Comparison of ENCODE assay signal across 28 cellular contexts in the genomic region with DNA sequence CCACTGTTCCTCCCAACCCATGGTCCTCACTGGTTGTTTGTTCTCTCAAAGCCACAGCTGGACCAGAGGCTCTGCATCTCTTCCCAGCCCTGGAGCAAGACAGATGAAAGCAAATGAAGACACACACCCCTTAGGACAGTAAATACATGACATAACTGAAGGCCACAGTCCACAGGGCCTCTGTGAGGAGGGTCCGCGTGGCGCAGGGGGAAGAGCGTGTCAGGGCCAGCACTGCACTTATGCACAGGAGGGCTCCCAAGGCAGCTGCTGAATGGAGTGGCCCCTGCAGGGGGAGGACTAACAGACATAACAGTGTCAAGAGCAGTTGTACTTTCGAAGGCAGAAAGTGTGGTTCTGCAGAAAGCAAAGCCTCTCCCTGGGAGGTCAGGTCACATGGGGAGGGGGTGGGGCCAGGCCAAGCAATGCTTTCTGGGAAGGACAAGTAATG.
DNase-seq lines count a peak whose midpoint lies in the region; ATAC-seq and TF ChIP-seq lines count a peak whose summit lies in the region.
"Had no signal": no experiment of that assay in that cellular context is flagged by ENCODE, and none has a peak within 500 bp of the region (broad histone marks: within the 10 kb centered on the region; RNA-seq: fewer than 3 reads in every experiment).

No MANE protein-coding gene starts in this region.

- CTCF ChIA-PET in activated CD4-positive, alpha-beta T cell treated with anti-CD3 and anti-CD28 coated beads, Interleukin-2, amount 10 ng/mL, durations not matched to agents 7 days and 5 days (lab: Charles Lee), result interaction anchor here (0.6 kb wide), 1 partner anchor 1021 kb away, joined by 3 read pairs; no protein-coding TSS in a partner anchor

- H3K9me2 ChIP-seq in Loucy (replicated peaks; ENCODE audit: low read depth, low read length), result no peaks in the 10 kb centered on the region

- no peaks in the 10 kb centered on the region for H3K4me1 ChIP-seq in Loucy (ENCODE audit: insufficient read depth, low read length, poor library complexity, severe bottlenecking)

- ATAC-seq in stimulated activated memory B cell treated with anti-CD40 and anti-IgM and Interleukin-4, amounts not matched to agents 10 μg/mL and 1 μg/mL and 100 μg/mL, for 72 hours, result no peak
- no peak for ATAC-seq in activated naive CD4-positive, alpha-beta T cell treated with anti-CD3 and anti-CD28 coated beads, Interleukin-2, amount 50 U/mL, for 72 hours
- ATAC-seq: A549; effector memory CD8-positive, alpha-beta T cell; gastroesophageal sphincter had no signal

- no peaks in the 10 kb centered on the region for H4K20me1 ChIP-seq in Loucy (ENCODE audit: insufficient read depth, low read length, poor library complexity, severe bottlenecking)

- H3K79me2 ChIP-seq in Loucy (ENCODE audit: insufficient read depth, low read length), result peaks cover 2% of the 10 kb centered on the region; the same call in 1 of the 2 replicates

- POLR2A ChIA-PET in activated CD4-positive, alpha-beta T cell treated with anti-CD3 and anti-CD28 coated beads, Interleukin-2, amount 10 ng/mL, durations not matched to agents 7 days and 5 days (lab: Charles Lee), result no interaction called here

- peak overlapping the region in 53 of 59 donors; percentile 2 to 98 (median 66) for H3K27ac ChIP-seq in dorsolateral prefrontal cortex
- H3K27ac ChIP-seq: A549, esophagus squamous epithelium, gastroesophageal sphincter, Peyer's patch, SJCRH30 had no signal

- TF ChIP-seq CTCF in Loucy (conservative IDR thresholded peaks at IDR 0.05; ENCODE audit: low read length), result no peak
- no peak for TF ChIP-seq CTCF in dorsolateral prefrontal cortex (IDR thresholded peaks at IDR 0.05 in 54 of 56, conservative IDR thresholded peaks at IDR 0.05 in 2 of 56; ENCODE audit: low read depth in 1 of 56, partially characterized antibody in 56 of 56)

- no peaks in the 10 kb centered on the region for H3K27me3 Mint-ChIP-seq in activated CD4-positive, alpha-beta T cell treated with anti-CD3 and anti-CD28 coated beads, Interleukin-2, amount 10 ng/mL, durations not matched to agents 7 days and 5 days
- no peaks in the 10 kb centered on the region for H3K27me3 Mint-ChIP-seq in stimulated activated memory B cell treated with anti-CD40 and anti-IgM and Interleukin-4, amounts not matched to agents 10 μg/mL and 1 μg/mL and 100 μg/mL, for 72 hours
- H3K27me3 Mint-ChIP-seq: B cell; effector memory CD8-positive, alpha-beta T cell had no signal

- H3K4me1 Mint-ChIP-seq in activated CD4-positive, alpha-beta T cell treated with anti-CD3 and anti-CD28 coated beads, Interleukin-2, amount 10 ng/mL, durations not matched to agents 7 days and 5 days, result peaks cover 2% of the 10 kb centered on the region
- H3K4me1 Mint-ChIP-seq in stimulated activated memory B cell treated with anti-CD40 and anti-IgM and Interleukin-4, amounts not matched to agents 10 μg/mL and 1 μg/mL and 100 μg/mL, for 72 hours, result peaks cover 61% of the 10 kb centered on the region

- H2AFZ ChIP-seq in Loucy (ENCODE audit: low read length), result no peak overlapping the region

- intact Hi-C loops in dorsolateral prefrontal cortex (cut with DNase I), result no loop called here

- peak overlapping the region; percentile 5 for H3K9ac ChIP-seq in Loucy (ENCODE audit: low read depth, low read length, poor library complexity, severe bottlenecking)

- H3K36me3 Mint-ChIP-seq in activated CD4-positive, alpha-beta T cell treated with anti-CD3 and anti-CD28 coated beads, Interleukin-2, amount 10 ng/mL, durations not matched to agents 7 days and 5 days (ENCODE audit: low read depth), result no peaks in the 10 kb centered on the region
- peaks cover 33% of the 10 kb centered on the region for H3K36me3 Mint-ChIP-seq in stimulated activated memory B cell treated with anti-CD40 and anti-IgM and Interleukin-4, amounts not matched to agents 10 μg/mL and 1 μg/mL and 100 μg/mL, for 72 hours
- no peaks in the 10 kb centered on the region for H3K36me3 Mint-ChIP-seq in activated naive CD4-positive, alpha-beta T cell treated with anti-CD3 and anti-CD28 coated beads, Interleukin-2, amount 50 U/mL, for 72 hours

- peaks cover 8% of the 10 kb centered on the region; the same call in 1 of the 2 replicates for H3K36me3 ChIP-seq in Loucy (ENCODE audit: insufficient read depth, low read length)
- H3K36me3 ChIP-seq: SJCRH30 had no signal

- H3K4me3 Mint-ChIP-seq in activated CD4-positive, alpha-beta T cell treated with anti-CD3 and anti-CD28 coated beads, Interleukin-2, amount 10 ng/mL, durations not matched to agents 7 days and 5 days, result no peak overlapping the region
- H3K4me3 Mint-ChIP-seq in stimulated activated memory B cell treated with anti-CD40 and anti-IgM and Interleukin-4, amounts not matched to agents 10 μg/mL and 1 μg/mL and 100 μg/mL, for 72 hours, result no peak overlapping the region
- H3K4me3 Mint-ChIP-seq: B cell; effector memory CD8-positive, alpha-beta T cell had no signal

- H3K27me3 ChIP-seq in Loucy (ENCODE audit: insufficient read depth, low read length, poor library complexity, severe bottlenecking) (no peaks in the 10 kb centered on the region), dorsolateral prefrontal cortex (no peaks in the 10 kb centered on the region)
- H3K27me3 ChIP-seq: esophagus squamous epithelium, gastroesophageal sphincter, Peyer's patch, SJCRH30 had no signal

- peak overlapping the region; percentile 25 for H3K27ac Mint-ChIP-seq in activated CD4-positive, alpha-beta T cell treated with anti-CD3 and anti-CD28 coated beads, Interleukin-2, amount 10 ng/mL, durations not matched to agents 7 days and 5 days
- peak overlapping the region; percentile 63 for H3K27ac Mint-ChIP-seq in stimulated activated memory B cell treated with anti-CD40 and anti-IgM and Interleukin-4, amounts not matched to agents 10 μg/mL and 1 μg/mL and 100 μg/mL, for 72 hours
- no peak overlapping the region for H3K27ac Mint-ChIP-seq in activated naive CD4-positive, alpha-beta T cell treated with anti-CD3 and anti-CD28 coated beads, Interleukin-2, amount 50 U/mL, for 72 hours
- H3K27ac Mint-ChIP-seq: B cell had no signal

- no peaks in the 10 kb centered on the region for H3F3A ChIP-seq in Loucy (ENCODE audit: low read depth)

- H3K4me3 ChIP-seq in Loucy (ENCODE audit: low read length, poor library complexity, severe bottlenecking), result no peak overlapping the region
- H3K4me3 ChIP-seq in dorsolateral prefrontal cortex, result no peak overlapping the region
- H3K4me3 ChIP-seq: A549, esophagus squamous epithelium, gastroesophageal sphincter, Peyer's patch, SJCRH30 had no signal

- H3K9me3 Mint-ChIP-seq in activated CD4-positive, alpha-beta T cell treated with anti-CD3 and anti-CD28 coated beads, Interleukin-2, amount 10 ng/mL, durations not matched to agents 7 days and 5 days, result no peaks in the 10 kb centered on the region
- H3K9me3 Mint-ChIP-seq in stimulated activated memory B cell treated with anti-CD40 and anti-IgM and Interleukin-4, amounts not matched to agents 10 μg/mL and 1 μg/mL and 100 μg/mL, for 72 hours, result no peaks in the 10 kb centered on the region
- H3K9me3 Mint-ChIP-seq in activated naive CD4-positive, alpha-beta T cell treated with anti-CD3 and anti-CD28 coated beads, Interleukin-2, amount 50 U/mL, for 72 hours, result no peaks in the 10 kb centered on the region
- H3K9me3 Mint-ChIP-seq: effector memory CD8-positive, alpha-beta T cell had no signal

- no peak overlapping the region for H3K4me2 ChIP-seq in Loucy (ENCODE audit: low read depth, low read length, poor library complexity, severe bottlenecking)
- H3K4me2 ChIP-seq: A549 had no signal

- H3K9me3 ChIP-seq in Loucy (ENCODE audit: insufficient read depth, low read depth, low read length), result no peaks in the 10 kb centered on the region
- H3K9me3 ChIP-seq: A549, esophagus squamous epithelium, gastroesophageal sphincter, Peyer's patch, SJCRH30 had no signal

- no peak for DNase-seq in activated CD4-positive, alpha-beta T cell treated with anti-CD3 and anti-CD28 coated beads, Interleukin-2, amount 10 ng/mL, durations not matched to agents 7 days and 5 days
- no peak for DNase-seq in activated CD4-positive, alpha-beta T cell treated with anti-CD3 and anti-CD28 coated beads for 48 hours
- DNase-seq in dorsolateral prefrontal cortex (no peak), cortex of kidney (lab: John Stamatoyannopoulos, UW) (no peak), dermis blood vessel endothelial cell (no peak)
- DNase-seq in activated naive CD4-positive, alpha-beta T cell treated with anti-CD3 and anti-CD28 coated beads, Interleukin-2, amount 50 U/mL, for 72 hours (ENCODE audit: low spot score in 2 of 2), result no peak
- DNase-seq: activated CD4-positive, alpha-beta T cell treated with anti-CD3 and anti-CD28 coated beads for 1 hour; activated naive CD4-positive, alpha-beta T cell treated with Interleukin-2 at 50 U/mL for 16 hours; activated T-cell treated with anti-CD3 and anti-CD28 coated beads, Interleukin-2, amount 50 U/mL, for 48 hours; aorta; effector memory CD8-positive, alpha-beta T cell; esophagus squamous epithelium; hypothalamus; islet precursor cell; mammary epithelial cell; NCI-H1930; NCI-H446 treated with DMSO at 0.1 percent for 48 hours; NK-92 treated with Interleukin-12 subunit alpha and Interleukin-12 subunit beta, amount 100 ng/mL, for 24 hours; nucleus accumbens; Peyer's patch; stimulated activated CD4-positive, alpha-beta T cell treated with anti-CD3 and anti-CD28 coated beads, Interleukin-4, amount 100 ng/mL, for 4 hours; T-helper 1 cell had no signal

Comparison
In these comparisons a context has a peak if more than half of its experiments do, and no peak if none do; other contexts are left out.
1. H3K27ac Mint-ChIP-seq: peak in activated CD4-positive, alpha-beta T cell treated with anti-CD3 and anti-CD28 coated beads, Interleukin-2, amount 10 ng/mL, durations not matched to agents 7 days and 5 days (single experiment) and stimulated activated memory B cell treated with anti-CD40 and anti-IgM and Interleukin-4, amounts not matched to agents 10 μg/mL and 1 μg/mL and 100 μg/mL, for 72 hours (single experiment); none in activated naive CD4-positive, alpha-beta T cell treated with anti-CD3 and anti-CD28 coated beads, Interleukin-2, amount 50 U/mL, for 72 hours (0 of 2).